ENCODE assay signal across 1 cellular context in the genomic region with DNA sequence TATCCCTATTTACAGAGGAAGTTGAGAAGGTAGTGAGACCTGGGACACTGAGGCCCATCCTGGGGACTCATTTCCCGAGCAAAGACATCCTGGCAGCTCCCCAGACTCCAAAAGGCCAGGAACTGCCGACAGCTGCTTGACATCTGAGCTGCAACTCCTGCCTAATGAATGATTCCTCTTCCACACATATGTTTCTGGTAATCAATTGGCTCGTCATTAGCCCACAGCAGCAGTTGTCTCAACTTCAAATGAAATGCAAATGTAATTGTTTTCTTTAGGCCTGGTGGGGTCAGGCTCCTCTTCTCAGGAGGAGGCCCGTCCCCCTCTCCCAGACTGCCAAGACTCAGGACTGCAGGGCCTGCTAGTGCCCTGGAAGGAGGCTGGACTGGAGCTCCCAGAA.
TF ChIP-seq lines count a peak whose summit lies in the region.

No MANE protein-coding gene starts in this region.

TF ChIP-seq in H1, 55 proteins besides CTCF, POLR2A, EP300 and RAD21 (continued from another document):
- TF ChIP-seq ASH2L (IDR thresholded peaks at IDR 0.05; ENCODE audit: low read length), result no peak
- TF ChIP-seq NRF1 (IDR thresholded peaks at IDR 0.05; ENCODE audit: low read depth, low read length), result no peak
- TF ChIP-seq SIN3A (conservative IDR thresholded peaks at IDR 0.05 in 1 of 2, IDR thresholded peaks at IDR 0.05 in 1 of 2; ENCODE audit: low read depth in 1 of 2, low read length in 2 of 2), result no peak
- TF ChIP-seq PHF8 (conservative IDR thresholded peaks at IDR 0.05; ENCODE audit: low read depth, low read length), result no peak
- TF ChIP-seq BACH1 (IDR thresholded peaks at IDR 0.05; ENCODE audit: low read length), result no peak
- TF ChIP-seq TAF7 (optimal IDR thresholded peaks at IDR 0.05; ENCODE audit: borderline replicate concordance, low read depth, low read length), result no peak
- no peak for TF ChIP-seq JUND (IDR thresholded peaks at IDR 0.05; ENCODE audit: low read length)
- no peak for TF ChIP-seq JUN (IDR thresholded peaks at IDR 0.05; ENCODE audit: low read depth, low read length)
- no peak for TF ChIP-seq FOSL1 (IDR thresholded peaks at IDR 0.05; ENCODE audit: insufficient read depth, low read depth, low read length)
- no peak for TF ChIP-seq GABPA (IDR thresholded peaks at IDR 0.05; ENCODE audit: borderline replicate concordance, insufficient read depth, low read length)
- no peak for TF ChIP-seq POU5F1 (IDR thresholded peaks at IDR 0.05; ENCODE audit: low read depth, low read length)
- no peak for TF ChIP-seq SIX5 (IDR thresholded peaks at IDR 0.05; ENCODE audit: low read depth, low read length)
- no peak for TF ChIP-seq YY1 (IDR thresholded peaks at IDR 0.05; ENCODE audit: low read depth, low read length)
- TF ChIP-seq TCF12 (IDR thresholded peaks at IDR 0.05; ENCODE audit: low read depth, low read length), result no peak
- no peak for TF ChIP-seq CEBPB (IDR thresholded peaks at IDR 0.05; ENCODE audit: low read depth, low read length)
